ENCODE assay signal across 21 cellular contexts in the genomic region with DNA sequence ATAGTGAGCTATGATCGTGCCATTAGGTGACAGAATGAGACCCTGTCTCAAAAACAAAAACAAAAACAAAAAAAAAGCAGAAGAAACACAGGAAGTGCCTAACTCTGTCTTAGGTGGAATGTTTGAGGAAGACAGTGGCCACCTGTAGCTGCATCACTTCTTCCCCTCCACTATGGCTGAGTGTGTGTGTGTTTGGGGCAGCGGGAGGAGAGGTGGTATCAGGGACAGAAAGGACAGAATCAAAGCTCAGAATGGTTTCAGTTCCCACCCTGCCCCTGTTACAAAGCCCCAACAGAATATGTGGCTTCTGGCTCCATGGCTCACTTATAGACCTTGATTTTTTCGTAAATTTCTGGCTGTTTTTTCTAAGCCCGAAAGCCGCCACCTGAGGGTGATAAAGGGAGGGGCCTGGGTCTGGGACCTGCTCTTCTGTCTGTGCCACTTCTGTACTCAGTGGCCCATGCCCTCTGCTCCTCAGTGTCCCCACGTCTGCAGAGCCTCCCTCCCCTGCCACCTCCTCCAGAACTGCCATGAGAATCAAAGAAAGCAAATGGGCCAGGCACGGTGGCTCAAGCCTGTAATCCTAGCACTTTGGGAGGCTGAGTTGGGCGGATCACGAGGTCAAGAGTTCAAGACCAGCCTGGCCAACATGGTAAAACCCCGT. TPM values are rescaled to one million over a fixed set of nuclear protein-coding genes. Genes with fewer than 3 reads are reported as not detected.
DNase-seq lines count a peak whose midpoint lies in the region; ATAC-seq and TF ChIP-seq lines count a peak whose summit lies in the region.
"Had no signal": no experiment of that assay in that cellular context is flagged by ENCODE, and none has a peak within 500 bp of the region (broad histone marks: within the 10 kb centered on the region; RNA-seq: fewer than 3 reads in every experiment).

No MANE protein-coding gene starts in this region.

- no peak for TF ChIP-seq CTCF in right atrium auricular region (IDR thresholded peaks at IDR 0.05)
- no peak for TF ChIP-seq CTCF in activated B cell treated with CpG ODN at 0.5 μM for 24 hours (IDR thresholded peaks at IDR 0.05)
- TF ChIP-seq CTCF in nephron progenitor cell (IDR thresholded peaks at IDR 0.05): no peak
- TF ChIP-seq CTCF in type B pancreatic cell (conservative IDR thresholded peaks at IDR 0.05): no peak

- CTCF ChIA-PET in activated B cell treated with CpG ODN at 0.5 μM for 24 hours (lab: Charles Lee): interaction anchor here (0.6 to 2.9 kb wide), 2 partner anchors 39 to 238 kb away, joined by 3 to 10 read pairs; no protein-coding TSS in a partner anchor

- peak; percentile 40 for DNase-seq in right atrium auricular region (ENCODE audit: low spot score)
- DNase-seq in left ventricle myocardium superior: no peak
- no peak for DNase-seq in activated B cell treated with CpG ODN at 0.5 μM for 24 hours
- DNase-seq in nephron progenitor cell: no peak
- no peak for DNase-seq in type B pancreatic cell (ENCODE audit: extremely low spot score, unreplicated experiment)
- no peak for DNase-seq in NOMO-1 (lab: John Stamatoyannopoulos, UW; ENCODE audit: unreplicated experiment in 2 of 2)
- DNase-seq: activated CD4-positive, CD25-positive, alpha-beta regulatory T cell; activated naive CD4-positive, alpha-beta T cell; activated T-cell treated with anti-CD3 and anti-CD28 coated beads, Interleukin-2, amount 50 U/mL, for 4 hours; dermis blood vessel endothelial cell; heart right ventricle; immature natural killer cell; midbrain; MM.1S; T-helper 9 cell had no signal

- H3K27ac Mint-ChIP-seq in activated B cell treated with CpG ODN at 0.5 μM for 24 hours: no peak overlapping the region
- peak overlapping the region; percentile 87 for H3K27ac Mint-ChIP-seq in nephron progenitor cell
- H3K27ac Mint-ChIP-seq in type B pancreatic cell: peak overlapping the region; percentile 34
- H3K27ac Mint-ChIP-seq: activated CD4-positive, alpha-beta memory T cell treated with anti-CD3 and anti-CD28 coated beads, Interleukin-2, amount 10 ng/mL, durations not matched to agents 7 days and 5 days had no signal

- no peak overlapping the region for H3K4me3 ChIP-seq in right atrium auricular region
- H3K4me3 ChIP-seq: heart right ventricle, left lung had no signal

- intact Hi-C loops in left ventricle myocardium superior (cut with micrococcal nuclease) (no loop called here), activated B cell treated with CpG ODN at 0.5 μM for 24 hours (cut with micrococcal nuclease) (loop anchor here (1.0 kb wide), 1 partner anchor 10 kb away; no protein-coding TSS in a partner anchor)

- POLR2A ChIA-PET in activated B cell treated with CpG ODN at 0.5 μM for 24 hours (lab: Charles Lee): interaction anchor here (0.7 to 3.2 kb wide), 6 partner anchors 9 to 78 kb away, joined by 3 to 30 read pairs (median 3); no protein-coding TSS in a partner anchor

- H3K4me1 ChIP-seq in right atrium auricular region: no peaks in the 10 kb centered on the region
- H3K4me1 ChIP-seq: left lung had no signal

- H3K36me3 Mint-ChIP-seq in activated B cell treated with CpG ODN at 0.5 μM for 24 hours (ENCODE audit: low read depth) (peaks cover 18% of the 10 kb centered on the region), nephron progenitor cell (ENCODE audit: low read depth) (peaks cover 8% of the 10 kb centered on the region), type B pancreatic cell (no peaks in the 10 kb centered on the region)

- H3K9me3 Mint-ChIP-seq in activated B cell treated with CpG ODN at 0.5 μM for 24 hours (no peaks in the 10 kb centered on the region), nephron progenitor cell (no peaks in the 10 kb centered on the region), type B pancreatic cell (no peaks in the 10 kb centered on the region)
- H3K9me3 Mint-ChIP-seq: activated CD4-positive, alpha-beta memory T cell treated with anti-CD3 and anti-CD28 coated beads, Interleukin-2, amount 10 ng/mL, durations not matched to agents 7 days and 5 days; activated T-cell treated with anti-CD3 and anti-CD28 coated beads, Interleukin-2, amount 50 U/mL, for 4 hours; immature natural killer cell had no signal

- H3K36me3 ChIP-seq in right atrium auricular region: no peaks in the 10 kb centered on the region

- H3K4me3 Mint-ChIP-seq in activated B cell treated with CpG ODN at 0.5 μM for 24 hours (no peak overlapping the region), nephron progenitor cell (no peak overlapping the region), type B pancreatic cell (no peak overlapping the region)
- H3K4me3 Mint-ChIP-seq: activated CD4-positive, alpha-beta memory T cell treated with anti-CD3 and anti-CD28 coated beads, Interleukin-2, amount 10 ng/mL, durations not matched to agents 7 days and 5 days; activated T-cell treated with anti-CD3 and anti-CD28 coated beads, Interleukin-2, amount 50 U/mL, for 4 hours; immature natural killer cell had no signal

- no peaks in the 10 kb centered on the region for H3K27me3 ChIP-seq in right atrium auricular region
- H3K27me3 ChIP-seq: heart right ventricle, left lung had no signal

- H3K9me3 ChIP-seq in right atrium auricular region: no peaks in the 10 kb centered on the region
- H3K9me3 ChIP-seq: heart right ventricle, left lung had no signal

- peaks cover 14% of the 10 kb centered on the region for H3K4me1 Mint-ChIP-seq in activated B cell treated with CpG ODN at 0.5 μM for 24 hours
- H3K4me1 Mint-ChIP-seq in nephron progenitor cell: peaks cover 70% of the 10 kb centered on the region
- H3K4me1 Mint-ChIP-seq in type B pancreatic cell (ENCODE audit: unreplicated experiment): peaks cover 41% of the 10 kb centered on the region
- H3K4me1 Mint-ChIP-seq: immature natural killer cell had no signal

- ATAC-seq in left ventricle myocardium superior (no peak), activated B cell treated with CpG ODN at 0.5 μM for 24 hours (ENCODE audit: low read depth) (peak; percentile 49), esophagus mucosa (no peak), HG03039 (IDR thresholded peaks at IDR 0.05; ENCODE audit: unreplicated experiment) (no peak)
- ATAC-seq: activated T-cell treated with anti-CD3 and anti-CD28 coated beads, Interleukin-2, amount 50 U/mL, for 4 hours; heart right ventricle; left lung had no signal

- no peaks in the 10 kb centered on the region for H3K27me3 Mint-ChIP-seq in activated B cell treated with CpG ODN at 0.5 μM for 24 hours
- peaks cover 6% of the 10 kb centered on the region for H3K27me3 Mint-ChIP-seq in nephron progenitor cell (ENCODE audit: low read depth, poor library complexity)
- no peaks in the 10 kb centered on the region for H3K27me3 Mint-ChIP-seq in type B pancreatic cell

- no peak overlapping the region for H3K27ac ChIP-seq in right atrium auricular region
- H3K27ac ChIP-seq: C4-2B, heart right ventricle, left lung, RWPE1 had no signal

RNA-seq across cellular contexts. Expression of a gene that starts 27.4 kb away (rescaled TPM):
- total RNA-seq in right atrium auricular region (10 to 100 TPM; 15.8 to 22.2 TPM), left ventricle myocardium superior (14.6 TPM), activated B cell treated with CpG ODN at 0.5 μM for 24 hours (45.6 and 47.3 TPM in 2 replicates), type B pancreatic cell (ENCODE audit: low replicate concordance) (19.2 and 26.2 TPM in 2 replicates), esophagus mucosa (21.9 TPM)
